In the genomic region with DNA sequence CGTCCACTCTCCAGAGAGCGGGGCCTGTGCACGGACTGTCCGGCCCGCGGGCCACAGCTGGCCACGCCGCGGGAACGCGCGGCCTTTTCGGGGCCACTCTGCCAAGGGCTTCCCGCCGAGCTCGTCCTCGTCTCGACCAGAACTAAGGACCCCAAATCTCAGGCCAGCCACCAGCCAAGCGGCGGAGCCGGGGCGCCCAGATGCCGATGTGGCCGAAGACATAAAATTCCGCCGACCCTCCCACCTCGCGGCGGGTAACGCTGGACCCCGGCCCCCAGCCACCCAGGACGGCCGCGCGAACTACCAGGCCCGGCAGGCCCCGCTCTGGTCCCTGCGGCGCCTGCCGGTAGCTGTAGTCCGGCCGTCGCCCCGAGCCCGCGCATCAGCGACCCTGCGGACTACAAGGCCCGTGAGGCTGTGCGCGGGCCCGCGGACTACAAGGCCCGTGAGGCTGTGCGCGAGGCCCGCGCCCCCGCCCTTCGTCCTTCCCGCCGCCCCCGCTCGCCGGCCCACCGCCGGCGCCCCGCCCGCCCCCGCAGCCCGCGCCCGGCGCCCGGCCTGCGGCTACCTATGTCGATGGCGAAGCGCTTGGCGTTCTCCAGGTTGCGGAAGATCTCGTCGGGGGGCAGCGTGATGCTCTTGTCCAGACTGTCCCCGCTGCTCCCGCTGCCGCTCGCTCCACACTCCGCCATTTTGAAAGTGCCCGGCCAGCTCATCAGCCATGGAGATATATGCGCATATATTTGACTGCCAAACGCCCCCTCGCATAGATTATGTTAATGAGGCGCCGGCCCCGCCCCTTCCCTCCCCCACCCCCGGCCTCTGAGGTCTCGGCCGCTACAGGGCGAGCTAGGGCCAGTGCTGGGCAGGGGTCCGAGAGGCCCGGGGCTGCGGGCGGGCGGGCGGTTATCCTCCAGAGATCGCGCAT, we compare ENCODE assay signal across 8 cellular contexts. TPM values are rescaled to one million over a fixed set of nuclear protein-coding genes. Genes with fewer than 3 reads are reported as not detected.
DNase-seq lines count a peak whose midpoint lies in the region; ATAC-seq and TF ChIP-seq lines count a peak whose summit lies in the region.

A gene (minus strand): TSS at position 701 of the 928 bp plus-strand sequence. CDS start 9 bp downstream, at position 692.

- H3K4me2 ChIP-seq in DOHH2 (ENCODE audit: low read length) (peak within 1 kb of the TSS; percentile 68), KMS-11 (peak within 1 kb of the TSS; percentile 98)

- H3K27me3 ChIP-seq in DOHH2 (ENCODE audit: control insufficient read depth, low read length), result peaks cover 40% of the 10 kb centered on the region
- H3K27me3 ChIP-seq in KMS-11 (ENCODE audit: insufficient read depth, low read depth), result peaks cover 37% of the 10 kb centered on the region
- H3K27me3 ChIP-seq in stomach smooth muscle (ENCODE audit: control insufficient read depth in 1 of 2, insufficient read depth in 2 of 2, low read length in 2 of 2), result peaks cover 13 to 27% of the 10 kb centered on the region in 2 donors

- no peaks in the 10 kb centered on the region for H3K9me3 Mint-ChIP-seq in neural crest cell

- H3K27me3 Mint-ChIP-seq in neural crest cell (ENCODE audit: low read depth), result peaks cover 33% of the 10 kb centered on the region

- H3K4me1 Mint-ChIP-seq in neural crest cell, result peaks cover 30% of the 10 kb centered on the region

- ATAC-seq in GM21723 (IDR thresholded peaks at IDR 0.05; ENCODE audit: unreplicated experiment), result peak; percentile 79

- H3K4me1 ChIP-seq in DOHH2 (ENCODE audit: control insufficient read depth, low read length) (peaks cover 23% of the 10 kb centered on the region), KMS-11 (ENCODE audit: low read depth, poor library complexity, severe bottlenecking) (peaks cover 22% of the 10 kb centered on the region), stomach smooth muscle (ENCODE audit: control insufficient read depth, insufficient read depth, low read length) (peaks cover 59% of the 10 kb centered on the region)

- peak within 1 kb of the TSS; percentile 25; the same call in 1 of the 2 replicates for H2AFZ ChIP-seq in KMS-11 (ENCODE audit: low read depth)

- H3K27ac ChIP-seq in DOHH2 (ENCODE audit: low read depth, low read length), result peak within 1 kb of the TSS; percentile 7; the same call in 1 of the 2 replicates
- peak within 1 kb of the TSS; percentile 58; the same call in 1 of the 2 replicates for H3K27ac ChIP-seq in KMS-11
- H3K27ac ChIP-seq in stomach smooth muscle (ENCODE audit: low read length), result peak within 1 kb of the TSS; percentile 31

- peak within 1 kb of the TSS; percentile 98 for H3K4me3 Mint-ChIP-seq in neural crest cell

- H3K79me2 ChIP-seq in DOHH2 (ENCODE audit: control insufficient read depth, low read length) (peaks cover 48% of the 10 kb centered on the region), KMS-11 (ENCODE audit: insufficient read depth, low read depth) (peaks cover 39% of the 10 kb centered on the region)

- H3K9me2 ChIP-seq in DOHH2 (replicated peaks; ENCODE audit: control insufficient read depth, low read length), result no peaks in the 10 kb centered on the region

- H3K27ac Mint-ChIP-seq in neural crest cell (ENCODE audit: unreplicated experiment), result peak within 1 kb of the TSS; percentile 97

- H3K36me3 ChIP-seq in DOHH2 (ENCODE audit: control insufficient read depth, low read length) (peaks cover 20% of the 10 kb centered on the region), KMS-11 (ENCODE audit: insufficient read depth) (no peaks in the 10 kb centered on the region; the same call in 1 of the 2 replicates), stomach smooth muscle (ENCODE audit: control insufficient read depth in 2 of 2, insufficient read depth in 2 of 2, low read length in 2 of 2) (peaks cover 6 to 7% of the 10 kb centered on the region in 2 donors)

- DNase-seq in SHP77 treated with DMSO at 0.1 percent for 48 hours (lab: John Stamatoyannopoulos, UW), result peak; percentile 57
- peak; percentile 96 for DNase-seq in activated effector memory CD4-positive, alpha-beta T cell treated with anti-CD3 and anti-CD28 coated beads, Interleukin-2, amount 50 U/mL, for 16 hours
- DNase-seq in fibroblast of the conjunctiva (ENCODE audit: low read depth), result peak; percentile 85
- peak; percentile 80 for DNase-seq in neural crest cell (ENCODE audit: low read depth, low spot score)

- no peaks in the 10 kb centered on the region for H3K36me3 Mint-ChIP-seq in neural crest cell (ENCODE audit: low read depth)

- H3K9me3 ChIP-seq in DOHH2 (ENCODE audit: control insufficient read depth, insufficient read depth, low read length) (no peaks in the 10 kb centered on the region), stomach smooth muscle (ENCODE audit: control insufficient read depth in 2 of 2, low read length in 2 of 2) (no peaks in the 10 kb centered on the region)

- TF ChIP-seq CTCF in DOHH2 (IDR thresholded peaks at IDR 0.05; ENCODE audit: low read depth, low read length, poor library complexity, severe bottlenecking), result no peak
- TF ChIP-seq CTCF in KMS-11 (conservative IDR thresholded peaks at IDR 0.05; ENCODE audit: low read depth, low read length), result no peak
- no peak for TF ChIP-seq CTCF in neural crest cell (conservative IDR thresholded peaks at IDR 0.05)

- H3K4me3 ChIP-seq in DOHH2 (ENCODE audit: low read length), result peak within 1 kb of the TSS; percentile 81
- peak within 1 kb of the TSS; percentile 85 for H3K4me3 ChIP-seq in KMS-11 (IDR thresholded peaks at IDR 0.05; ENCODE audit: insufficient read depth, low read depth, low read length)
- H3K4me3 ChIP-seq in stomach smooth muscle (ENCODE audit: low read length in 2 of 2), result peak within 1 kb of the TSS; percentile 88 to 89

- H3F3A ChIP-seq in DOHH2 (ENCODE audit: control insufficient read depth, insufficient read depth), result no peaks in the 10 kb centered on the region

- H3K9ac ChIP-seq in KMS-11, result peak within 1 kb of the TSS; percentile 81
- H3K9ac ChIP-seq in stomach smooth muscle (ENCODE audit: low read length in 2 of 2), result peak within 1 kb of the TSS; percentile 81 to 82

- peaks cover 24% of the 10 kb centered on the region for H4K20me1 ChIP-seq in DOHH2 (ENCODE audit: control insufficient read depth, insufficient read depth, low read depth, low read length)
- no peaks in the 10 kb centered on the region for H4K20me1 ChIP-seq in KMS-11 (ENCODE audit: insufficient read depth)

RNA-seq across cellular contexts. Expression of the gene that starts here (rescaled TPM):
- total RNA-seq in neural crest cell, result 62.5 and 65.5 TPM in 2 replicates

Comparison
In these comparisons a context has a peak if more than half of its experiments do, and no peak if none do; other contexts are left out.
1. Peak in every context shown above with its lines: DNase-seq, ATAC-seq, H3K4me3 ChIP-seq and H3K27ac ChIP-seq.
2. H3K27ac ChIP-seq: peak in every context shown above with its lines; median percentile 58 in KMS-11; 31 in stomach smooth muscle; 7 in DOHH2.